ENCODE assay signal across 17 cellular contexts in the genomic region with DNA sequence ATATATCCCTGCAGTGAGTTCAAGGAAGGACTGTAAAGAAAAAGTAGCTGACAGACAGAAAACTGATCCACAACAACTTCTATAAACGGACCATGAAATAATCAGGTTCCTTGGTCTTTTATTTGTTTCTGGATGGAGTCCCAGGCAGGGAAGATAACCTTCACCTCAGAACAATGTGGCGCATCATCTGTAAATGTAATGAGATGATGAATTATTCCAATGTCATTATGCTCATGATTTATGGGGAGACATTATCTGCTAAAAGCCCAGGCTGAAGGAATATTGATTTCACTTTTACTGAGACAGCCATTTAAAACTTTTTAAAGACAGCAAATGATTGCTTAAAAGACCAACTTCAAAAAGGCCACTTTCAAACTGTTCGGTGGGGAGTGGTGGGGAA.
DNase-seq lines count a peak whose midpoint lies in the region; ATAC-seq and TF ChIP-seq lines count a peak whose summit lies in the region.
"Had no signal": no experiment of that assay in that cellular context is flagged by ENCODE, and none has a peak within 500 bp of the region (broad histone marks: within the 10 kb centered on the region; RNA-seq: fewer than 3 reads in every experiment).

No MANE protein-coding gene starts in this region.

- 0 out of 2 replicates have a peak overlapping the region, but pooled peaks have one; percentile 44 for H2AFZ ChIP-seq in GM23338
- H2AFZ ChIP-seq in SK-N-SH (ENCODE audit: low read depth): 0 out of 2 replicates have a peak overlapping the region, but pooled peaks have one; percentile 5
- no peak overlapping the region for H2AFZ ChIP-seq in osteoblast (ENCODE audit: low read length)

- H3K4me2 ChIP-seq in GM23338 (no peak overlapping the region), SK-N-SH (no peak overlapping the region), osteoblast (ENCODE audit: insufficient read depth, low read length) (no peak overlapping the region)
- H3K4me2 ChIP-seq: BLaER1 had no signal

- H4K20me1 ChIP-seq in GM23338 (replicated peaks; ENCODE audit: insufficient read depth) (no peaks in the 10 kb centered on the region), SK-N-SH (ENCODE audit: insufficient read depth) (no peaks in the 10 kb centered on the region), osteoblast (ENCODE audit: insufficient read depth, low read length) (no peaks in the 10 kb centered on the region)
- H4K20me1 ChIP-seq: BLaER1 had no signal

- H3K4me1 ChIP-seq in GM23338 (ENCODE audit: insufficient read depth): no peaks in the 10 kb centered on the region
- H3K4me1 ChIP-seq in SK-N-SH (ENCODE audit: control insufficient read depth in 1 of 2, insufficient read depth in 2 of 2, low read depth in 1 of 2, low read length in 1 of 2): peaks cover 5% of the 10 kb centered on the region in 2 experiments; a peak in 2 of 4 replicates
- H3K4me1 ChIP-seq in osteoblast (ENCODE audit: insufficient read depth, low read length): no peaks in the 10 kb centered on the region
- H3K4me1 ChIP-seq: BLaER1, HAP-1 had no signal

- ATAC-seq in GM23338: no peak
- ATAC-seq in HG03108 (IDR thresholded peaks at IDR 0.05; ENCODE audit: unreplicated experiment): no peak

- H3K4me3 ChIP-seq in GM23338 (no peak overlapping the region), SK-N-SH (ENCODE audit: low read depth in 2 of 2, low read length in 1 of 2) (no peak overlapping the region), osteoblast (ENCODE audit: insufficient read depth, low read length) (no peak overlapping the region)
- H3K4me3 ChIP-seq: BLaER1, HAP-1 had no signal

- no peak overlapping the region for H3K27ac Mint-ChIP-seq in GM23338
- H3K27ac Mint-ChIP-seq: CD4-positive, alpha-beta memory T cell; HFFc6 had no signal

- H3K9me2 ChIP-seq in GM23338 (ENCODE audit: insufficient read depth): peaks cover 6% of the 10 kb centered on the region; the same call in 1 of the 2 replicates
- H3K9me2 ChIP-seq in SK-N-SH: no peaks in the 10 kb centered on the region

- H3K27ac ChIP-seq in GM23338 (ENCODE audit: low read depth): no peak overlapping the region
- no peak overlapping the region for H3K27ac ChIP-seq in SK-N-SH (ENCODE audit: low read depth in 2 of 2, low read length in 1 of 2)
- no peak overlapping the region for H3K27ac ChIP-seq in osteoblast (ENCODE audit: low read depth, low read length)
- H3K27ac ChIP-seq: BLaER1 had no signal

- TF ChIP-seq CTCF in GM23338 (conservative IDR thresholded peaks at IDR 0.05; ENCODE audit: low read depth in 2 of 2) (no peak), SK-N-SH (IDR thresholded peaks at IDR 0.05) (no peak), osteoblast (IDR thresholded peaks at IDR 0.05; ENCODE audit: extremely low read depth, low read depth, low read length) (no peak)

- no peaks in the 10 kb centered on the region; the same call in 2 of the 3 replicates for H3K36me3 Mint-ChIP-seq in GM23338 (ENCODE audit: low read depth)
- H3K36me3 Mint-ChIP-seq: CD14-positive monocyte; CD4-positive, alpha-beta memory T cell had no signal

- H3K79me2 ChIP-seq in GM23338 (replicated peaks; ENCODE audit: insufficient read depth) (no peaks in the 10 kb centered on the region), SK-N-SH (ENCODE audit: insufficient read depth) (no peaks in the 10 kb centered on the region), osteoblast (ENCODE audit: insufficient read depth, low read length) (no peaks in the 10 kb centered on the region)

- no peak for TF ChIP-seq RAD21 in SK-N-SH (IDR thresholded peaks at IDR 0.05; ENCODE audit: low read length)

- CTCF ChIA-PET in SK-N-SH (lab: Yijun Ruan, JAX): interaction anchor here (1.0 to 1.3 kb wide), 2 partner anchors 32 to 509 kb away, joined by 3 to 4 read pairs; no protein-coding TSS in a partner anchor

- POLR2A ChIA-PET in SK-N-SH (lab: Yijun Ruan, JAX): no interaction called here

- H3K27me3 ChIP-seq in GM23338 (ENCODE audit: insufficient read depth): no peaks in the 10 kb centered on the region
- H3K27me3 ChIP-seq in SK-N-SH (ENCODE audit: insufficient read depth): no peaks in the 10 kb centered on the region
- H3K27me3 ChIP-seq in osteoblast (ENCODE audit: insufficient read depth, low read length): no peaks in the 10 kb centered on the region
- H3K27me3 ChIP-seq: BLaER1 had no signal

- no peaks in the 10 kb centered on the region for H3K4me1 Mint-ChIP-seq in GM23338
- H3K4me1 Mint-ChIP-seq: CD14-positive monocyte; CD4-positive, alpha-beta memory T cell had no signal

- DNase-seq in GM23338 (ENCODE audit: low spot score) (no peak), NCI-H2227 (lab: John Stamatoyannopoulos, UW; ENCODE audit: unreplicated experiment) (peak; percentile 15), SK-N-SH (no peak), osteoblast (ENCODE audit: insufficient read length, low spot score, missing footprints) (peak; percentile 15), midbrain (lab: John Stamatoyannopoulos, UW) (no peak)
- DNase-seq in activated naive CD4-positive, alpha-beta T cell (lab: John Stamatoyannopoulos, UW): no peak
- DNase-seq: 8988T; CD4-positive, alpha-beta memory T cell; DMS153; DMS79; GDM1; HFFc6; IMR-90 had no signal

- H3K9me3 ChIP-seq in SK-N-SH (no peaks in the 10 kb centered on the region), osteoblast (ENCODE audit: low read depth, low read length) (no peaks in the 10 kb centered on the region)
- H3K9me3 ChIP-seq: BLaER1, HAP-1 had no signal

- no peak for TF ChIP-seq EP300 in SK-N-SH (IDR thresholded peaks at IDR 0.05; ENCODE audit: borderline replicate concordance in 1 of 2, low read depth in 1 of 2, low read length in 1 of 2)

- H3K4me3 Mint-ChIP-seq in GM23338: no peak overlapping the region
- H3K4me3 Mint-ChIP-seq: CD14-positive monocyte; CD4-positive, alpha-beta memory T cell; HFFc6 had no signal

- H3F3A ChIP-seq in GM23338 (replicated peaks; ENCODE audit: low read depth) (no peaks in the 10 kb centered on the region), SK-N-SH (replicated peaks; ENCODE audit: insufficient read depth) (peaks cover 3% of the 10 kb centered on the region)

- H3K36me3 ChIP-seq in GM23338 (ENCODE audit: insufficient read depth) (no peaks in the 10 kb centered on the region), SK-N-SH (replicated peaks in 1 of 2; ENCODE audit: control insufficient read depth in 1 of 2, insufficient read depth in 2 of 2, low read length in 1 of 2) (no peaks in the 10 kb centered on the region), osteoblast (ENCODE audit: insufficient read depth, low read length) (no peaks in the 10 kb centered on the region)
- H3K36me3 ChIP-seq: BLaER1, HAP-1 had no signal

- H3K9me3 Mint-ChIP-seq in GM23338: no peaks in the 10 kb centered on the region

- no peak overlapping the region for H3K9ac ChIP-seq in SK-N-SH
- H3K9ac ChIP-seq: BLaER1 had no signal

- H3K27me3 Mint-ChIP-seq in GM23338 (ENCODE audit: insufficient read depth, low read depth, poor library complexity): peaks cover 2% of the 10 kb centered on the region
- H3K27me3 Mint-ChIP-seq: CD4-positive, alpha-beta memory T cell had no signal

- 67% methylated on average over 3 of the region's 3 CpGs for WGBS in SK-N-SH (ENCODE audit: low lambda C conversion rate)

TF ChIP-seq in GM23338, 12 proteins besides CTCF, POLR2A, EP300 and RAD21 (continues in another document):
- TF ChIP-seq ZNF114 (CRISPR knock-in tag; IDR thresholded peaks at IDR 0.05) (no peak), EZH2 (IDR thresholded peaks at IDR 0.05; ENCODE audit: low read depth, unreplicated experiment) (no peak)

TF ChIP-seq in SK-N-SH, 30 proteins besides CTCF, POLR2A, EP300 and RAD21:
- TF ChIP-seq GABPA (IDR thresholded peaks at IDR 0.05; ENCODE audit: low read depth): no peak
- TF ChIP-seq, protein P1, sequence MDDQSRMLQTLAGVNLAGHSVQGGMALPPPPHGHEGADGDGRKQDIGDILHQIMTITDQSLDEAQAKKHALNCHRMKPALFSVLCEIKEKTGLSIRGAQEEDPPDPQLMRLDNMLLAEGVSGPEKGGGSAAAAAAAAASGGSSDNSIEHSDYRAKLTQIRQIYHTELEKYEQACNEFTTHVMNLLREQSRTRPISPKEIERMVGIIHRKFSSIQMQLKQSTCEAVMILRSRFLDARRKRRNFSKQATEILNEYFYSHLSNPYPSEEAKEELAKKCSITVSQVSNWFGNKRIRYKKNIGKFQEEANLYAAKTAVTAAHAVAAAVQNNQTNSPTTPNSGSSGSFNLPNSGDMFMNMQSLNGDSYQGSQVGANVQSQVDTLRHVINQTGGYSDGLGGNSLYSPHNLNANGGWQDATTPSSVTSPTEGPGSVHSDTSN (IDR thresholded peaks at IDR 0.05): peak; percentile 54; the same call in 1 of the 2 replicates
- TF ChIP-seq NFIC (IDR thresholded peaks at IDR 0.05; ENCODE audit: borderline replicate concordance): no peak
TF ChIP-seq in SK-N-SH: peak in this region for 1.

Comparison
In these comparisons a context has a peak if more than half of its experiments do, and no peak if none do; other contexts are left out.
1. DNase-seq: peak in NCI-H2227 (single experiment) and osteoblast (single experiment); none in GM23338 (single experiment), SK-N-SH (single experiment), midbrain (single experiment) and activated naive CD4-positive, alpha-beta T cell (0 of 4).